ENCODE assay signal across 28 cellular contexts in the genomic region with DNA sequence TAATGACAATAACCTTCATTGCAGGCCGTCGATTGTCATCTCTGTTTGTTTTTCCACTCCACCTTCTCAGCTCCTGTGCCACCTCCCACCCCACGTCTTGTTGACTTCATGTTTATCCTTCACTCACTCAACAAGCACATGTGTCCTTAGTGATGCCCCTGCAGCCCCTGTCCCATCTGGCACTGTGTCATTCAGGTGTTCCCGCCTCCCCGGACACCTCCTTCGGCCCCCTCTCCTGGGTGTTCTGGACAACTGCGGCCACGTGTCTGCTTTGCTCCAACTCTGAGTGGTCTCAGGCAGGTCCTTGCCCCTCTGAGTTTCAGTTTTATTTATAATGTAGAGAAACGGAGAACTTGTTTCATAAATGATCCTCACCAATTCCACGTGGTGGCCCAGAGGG.
DNase-seq lines count a peak whose midpoint lies in the region; ATAC-seq, FAIRE-seq and TF ChIP-seq lines count a peak whose summit lies in the region.
"Had no signal": no experiment of that assay in that cellular context is flagged by ENCODE, and none has a peak within 500 bp of the region (broad histone marks: within the 10 kb centered on the region; RNA-seq: fewer than 3 reads in every experiment).

No MANE protein-coding gene starts in this region.

- intact Hi-C loops in left ventricle myocardium superior (cut with micrococcal nuclease) = no loop called here
- intact Hi-C loops in Right ventricle myocardium inferior (cut with DNase I) = no loop called here
- intact Hi-C loops in mucosa of descending colon (cut with DNase I, micrococcal nuclease) = no loop called here

- FAIRE-seq in urothelium cell line (lab: Jason Lieb, UNC) = peak; percentile 50
- FAIRE-seq: A549, endothelial cell of umbilical vein had no signal

- DNase-seq in left ventricle myocardium superior (peak; percentile 11), Right ventricle myocardium inferior (ENCODE audit: missing footprints) (no peak), astrocyte of the cerebellum (ENCODE audit: low read depth) (no peak), mucosa of descending colon (peak in 2 of 3 donors; percentile 7 to 26), urothelium cell line (ENCODE audit: low spot score) (no peak), nucleus accumbens (lab: John Stamatoyannopoulos, UW) (no peak)
- no peak for DNase-seq in stimulated activated CD4-positive, alpha-beta T cell treated with anti-CD3 and anti-CD28 coated beads, Interleukin-2, amount 100 ng/mL, for 48 hours
- DNase-seq: activated CD4-positive, alpha-beta T cell treated with anti-CD3 and anti-CD28 coated beads for 1 hour; activated CD8-positive, alpha-beta T cell treated with anti-CD3 and anti-CD28 coated beads, Interleukin-2, amount 10 ng/mL, durations not matched to agents 7 days and 5 days; activated naive CD4-positive, alpha-beta T cell treated with Interleukin-2 at 50 U/mL for 16 hours; activated T-cell treated with anti-CD3 and anti-CD28 coated beads, Interleukin-2, amount 50 U/mL, for 1 hour; amygdala; C1 segment of cervical spinal cord; caudate nucleus; EL; MG63; NCI-H146; NCI-H69; stimulated activated CD4-positive, alpha-beta T cell treated with anti-CD3 and anti-CD28 coated beads, Interleukin-15, amount 100 ng/mL, for 24 hours; SW 1271; upper lobe of right lung had no signal

- ATAC-seq in left ventricle myocardium superior = no peak
- no peak for ATAC-seq in Right ventricle myocardium inferior
- ATAC-seq in mucosa of descending colon = no peak
- ATAC-seq in HG03196 (IDR thresholded peaks at IDR 0.05; ENCODE audit: unreplicated experiment) = no peak
- ATAC-seq: activated CD8-positive, alpha-beta T cell treated with anti-CD3 and anti-CD28 coated beads, Interleukin-2, amount 10 ng/mL, durations not matched to agents 7 days and 5 days; heart left ventricle; left lung; upper lobe of right lung had no signal

- in situ Hi-C loops in astrocyte of the cerebellum (cut with HindIII; ENCODE audit: low sequenced_read_pairs) = no loop called here

- TF ChIP-seq CTCF in astrocyte of the cerebellum (IDR thresholded peaks at IDR 0.05; ENCODE audit: low read depth, low read length, missing control alignments) (peak; percentile 24), mucosa of descending colon (IDR thresholded peaks at IDR 0.05) (no peak)

- H3K9me3 ChIP-seq in mucosa of descending colon = no peaks in the 10 kb centered on the region
- H3K9me3 ChIP-seq: A549, heart left ventricle, left lung, MG63, neutrophil, right atrium auricular region, upper lobe of right lung had no signal

- H3K36me3 ChIP-seq in mucosa of descending colon (ENCODE audit: low read depth) = no peaks in the 10 kb centered on the region
- H3K36me3 ChIP-seq: heart left ventricle, left lung, MG63, neutrophil, right atrium auricular region, upper lobe of right lung had no signal

- no peaks in the 10 kb centered on the region for H3K4me1 ChIP-seq in mucosa of descending colon (ENCODE audit: low read depth)

- H3K4me3 ChIP-seq in astrocyte of the cerebellum (ENCODE audit: low read depth, low read length) = no peak overlapping the region
- H3K4me3 ChIP-seq in mucosa of descending colon = no peak overlapping the region
- H3K4me3 ChIP-seq: A549, heart left ventricle, left lung, MG63, right atrium auricular region, upper lobe of right lung had no signal

Comparison
In these comparisons a context has a peak if more than half of its experiments do, and no peak if none do; other contexts are left out.
1. DNase-seq: peak in left ventricle myocardium superior (single experiment) and mucosa of descending colon (2 of 3); none in Right ventricle myocardium inferior (single experiment), astrocyte of the cerebellum (single experiment), urothelium cell line (single experiment), stimulated activated CD4-positive, alpha-beta T cell treated with anti-CD3 and anti-CD28 coated beads, Interleukin-2, amount 100 ng/mL, for 48 hours (0 of 2) and nucleus accumbens (0 of 56).